In the genomic region with DNA sequence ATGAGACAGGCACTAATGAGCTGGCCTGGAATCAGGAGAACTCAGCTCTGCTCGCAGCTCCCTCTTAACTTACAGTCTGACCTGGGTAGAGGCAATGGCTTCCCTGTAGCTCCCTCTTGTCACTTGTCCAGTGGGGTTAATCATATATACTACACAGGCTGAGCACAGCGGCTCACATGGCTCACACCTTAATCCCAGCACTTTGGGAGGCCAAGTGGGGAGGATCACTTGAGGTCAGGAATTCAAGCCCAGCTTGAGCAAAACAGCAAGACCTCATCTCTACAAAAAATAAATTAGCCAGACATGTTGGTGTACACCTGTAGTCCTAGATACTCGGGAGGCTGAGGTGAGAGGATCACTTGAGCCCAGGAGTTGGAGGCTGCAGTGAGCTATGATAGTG, we compare ENCODE assay signal across 1 cellular context.
TF ChIP-seq lines count a peak whose summit lies in the region.

No MANE protein-coding gene starts in this region.

TF ChIP-seq in H1, 55 proteins besides CTCF, POLR2A, EP300 and RAD21:
- TF ChIP-seq RBBP5 (IDR thresholded peaks at IDR 0.05; ENCODE audit: borderline replicate concordance, low read depth, low read length) (no peak), CBX5 (IDR thresholded peaks at IDR 0.05; ENCODE audit: low read depth, low read length) (no peak), GABPA (IDR thresholded peaks at IDR 0.05; ENCODE audit: borderline replicate concordance, insufficient read depth, low read length) (no peak), CBX8 (IDR thresholded peaks at IDR 0.05; ENCODE audit: borderline replicate concordance, low read depth, low read length) (no peak), KDM4A (IDR thresholded peaks at IDR 0.05; ENCODE audit: low read depth, low read length, severe bottlenecking) (no peak), CTBP2 (IDR thresholded peaks at IDR 0.05; ENCODE audit: borderline replicate concordance, insufficient read depth, insufficient read length, low read length) (no peak), ZNF274 (IDR thresholded peaks at IDR 0.05; ENCODE audit: borderline replicate concordance, extremely low read depth, low read length) (no peak), ATF3 (IDR thresholded peaks at IDR 0.05; ENCODE audit: insufficient read depth, low read depth, low read length) (no peak)
